ENCODE assay signal across 31 cellular contexts in the genomic region with DNA sequence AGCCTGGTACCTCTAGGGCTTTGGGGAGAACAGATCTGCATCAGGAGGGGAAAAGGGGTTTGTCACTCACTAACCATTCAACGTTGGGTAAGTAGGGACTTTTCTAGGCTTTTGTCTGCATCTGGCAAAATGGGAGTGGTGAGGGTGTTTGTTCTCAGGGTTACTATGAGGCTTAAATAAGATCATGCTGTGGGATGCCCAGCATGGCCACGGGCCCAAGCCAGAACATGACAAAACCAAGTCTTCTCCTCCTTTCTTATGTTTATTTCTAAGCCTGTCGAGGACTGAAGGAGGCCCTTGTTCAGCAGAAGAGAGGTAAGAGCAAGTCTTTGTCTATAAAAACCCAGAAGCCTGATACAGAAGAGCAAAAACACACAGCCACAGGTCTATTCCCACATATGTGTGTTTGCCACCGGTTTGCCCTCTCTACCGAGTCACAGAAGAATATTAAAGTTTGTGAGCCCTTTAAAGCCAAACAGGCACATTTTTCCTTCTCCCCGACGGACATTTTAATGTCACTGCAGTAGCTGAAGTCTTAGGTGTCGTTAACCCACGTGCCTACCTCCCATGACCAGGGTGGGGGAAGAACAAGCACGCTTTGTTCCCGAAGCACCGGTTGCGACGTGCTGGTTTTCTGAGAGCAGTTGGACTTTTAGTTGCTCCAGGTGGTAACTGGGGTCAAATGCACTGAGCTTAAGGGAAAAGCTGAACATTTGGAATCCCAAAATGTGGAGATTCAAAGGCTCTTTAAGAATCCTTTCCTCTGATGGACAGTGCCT.
DNase-seq lines count a peak whose midpoint lies in the region; ATAC-seq and TF ChIP-seq lines count a peak whose summit lies in the region.
"Had no signal": no experiment of that assay in that cellular context is flagged by ENCODE, and none has a peak within 500 bp of the region (broad histone marks: within the 10 kb centered on the region; RNA-seq: fewer than 3 reads in every experiment).

No MANE protein-coding gene starts in this region.

- H3K4me1 ChIP-seq in BLaER1, result peaks cover 64% of the 10 kb centered on the region
- H3K4me1 ChIP-seq in HUES6 (ENCODE audit: control insufficient read depth, insufficient read depth, low read length), result peaks cover 73% of the 10 kb centered on the region
- peaks cover 74% of the 10 kb centered on the region for H3K4me1 ChIP-seq in iPS-20b (ENCODE audit: insufficient read depth, low read length)

- H3K4me3 ChIP-seq in BLaER1 (no peak overlapping the region), HUES6 (ENCODE audit: low read depth, low read length) (peak overlapping the region; percentile 25; the same call in 1 of the 2 replicates), iPS-20b (ENCODE audit: low read length) (peak overlapping the region; percentile 27)
- H3K4me3 ChIP-seq: A549, gastroesophageal sphincter, uterus had no signal

- no peak for TF ChIP-seq CTCF in brain (conservative IDR thresholded peaks at IDR 0.05)

- no peaks in the 10 kb centered on the region for H4K20me1 ChIP-seq in BLaER1

- H3K27ac Mint-ChIP-seq in brain, result peak overlapping the region in 3 of 5 experiments; percentile 49 to 70 (median 68)
- H3K27ac Mint-ChIP-seq: activated CD8-positive, alpha-beta memory T cell treated with anti-CD3 and anti-CD28 coated beads, Interleukin-2, amount 10 ng/mL, durations not matched to agents 7 days and 5 days; CD8-positive, alpha-beta T cell; mesothelial cell of epicardium; progenitor cell of endocrine pancreas; T-helper 1 cell treated with Interleukin-12 subunit alpha and Interleukin-12 subunit beta and Interleukin-4 antibody, amounts not matched to agents 30 μg/mL and 1 μg/mL, for 36 hours had no signal

- no peak overlapping the region for H3K27ac ChIP-seq in BLaER1
- no peak overlapping the region for H3K27ac ChIP-seq in HUES6 (ENCODE audit: low read depth, low read length)
- peak overlapping the region; percentile 50 for H3K27ac ChIP-seq in iPS-20b (ENCODE audit: low read length)
- H3K27ac ChIP-seq: A549, gastroesophageal sphincter, uterus had no signal

- ATAC-seq in HG03469 (IDR thresholded peaks at IDR 0.05; ENCODE audit: unreplicated experiment) (no peak), HG03457 (IDR thresholded peaks at IDR 0.05; ENCODE audit: unreplicated experiment) (no peak)
- ATAC-seq: A549; activated CD4-positive, CD25-positive, alpha-beta regulatory T cell treated with anti-CD3 and anti-CD28 coated beads, Interleukin-2, amount 50 U/mL, for 24 hours; activated CD8-positive, alpha-beta memory T cell treated with anti-CD3 and anti-CD28 coated beads, Interleukin-2, amount 10 ng/mL, durations not matched to agents 7 days and 5 days; CD8-positive, alpha-beta T cell; gastroesophageal sphincter; left ventricle myocardium superior; sciatic nerve; SK-N-SH treated with all-trans-retinoic acid at 6 μM for 48 hours; stimulated activated naive CD8-positive, alpha-beta T cell treated with anti-CD3 and anti-CD28 coated beads, Interleukin-15, amount 100 ng/mL, for 72 hours had no signal

- no peaks in the 10 kb centered on the region for H3K36me3 Mint-ChIP-seq in brain
- H3K36me3 Mint-ChIP-seq: activated CD8-positive, alpha-beta memory T cell treated with anti-CD3 and anti-CD28 coated beads, Interleukin-2, amount 10 ng/mL, durations not matched to agents 7 days and 5 days; CD8-positive, alpha-beta T cell; mesothelial cell of epicardium; naive B cell had no signal

- peaks cover 12% of the 10 kb centered on the region for H3K27me3 Mint-ChIP-seq in brain

- H3K36me3 ChIP-seq in BLaER1, result no peaks in the 10 kb centered on the region
- H3K36me3 ChIP-seq in HUES6 (ENCODE audit: control insufficient read depth, insufficient read depth, low read length), result no peaks in the 10 kb centered on the region
- no peaks in the 10 kb centered on the region for H3K36me3 ChIP-seq in iPS-20b (ENCODE audit: insufficient read depth, low read depth, low read length)
- H3K36me3 ChIP-seq: gastroesophageal sphincter, uterus had no signal

- no peaks in the 10 kb centered on the region for H3K9me3 Mint-ChIP-seq in brain
- H3K9me3 Mint-ChIP-seq: CD8-positive, alpha-beta T cell; mesothelial cell of epicardium; stimulated activated naive CD8-positive, alpha-beta T cell treated with anti-CD3 and anti-CD28 coated beads, Interleukin-15, amount 100 ng/mL, for 72 hours; T-helper 1 cell treated with Interleukin-12 subunit alpha and Interleukin-12 subunit beta and Interleukin-4 antibody, amounts not matched to agents 30 μg/mL and 1 μg/mL, for 36 hours had no signal

- H3K27me3 ChIP-seq in BLaER1 (no peaks in the 10 kb centered on the region), HUES6 (ENCODE audit: control insufficient read depth, insufficient read depth, low read length) (peaks cover 48% of the 10 kb centered on the region), iPS-20b (ENCODE audit: insufficient read depth, low read length) (peaks cover 66% of the 10 kb centered on the region)
- H3K27me3 ChIP-seq: uterus had no signal

- peak overlapping the region; percentile 74 for H3K4me2 ChIP-seq in BLaER1
- H3K4me2 ChIP-seq: A549 had no signal

- H3K9me3 ChIP-seq in BLaER1 (no peaks in the 10 kb centered on the region), HUES6 (ENCODE audit: control insufficient read depth, insufficient read depth, low read depth, low read length) (no peaks in the 10 kb centered on the region), iPS-20b (ENCODE audit: insufficient read depth, low read depth, low read length) (no peaks in the 10 kb centered on the region)
- H3K9me3 ChIP-seq: A549, gastroesophageal sphincter, uterus had no signal

- H3K4me1 Mint-ChIP-seq in brain, result peaks cover 86% of the 10 kb centered on the region
- H3K4me1 Mint-ChIP-seq: naive B cell had no signal

- no peak overlapping the region for H3K4me3 Mint-ChIP-seq in brain
- H3K4me3 Mint-ChIP-seq: activated CD8-positive, alpha-beta memory T cell treated with anti-CD3 and anti-CD28 coated beads, Interleukin-2, amount 10 ng/mL, durations not matched to agents 7 days and 5 days; CD8-positive, alpha-beta T cell; mesothelial cell of epicardium; naive B cell; stimulated activated naive CD8-positive, alpha-beta T cell treated with anti-CD3 and anti-CD28 coated beads, Interleukin-15, amount 100 ng/mL, for 72 hours; T-helper 1 cell treated with Interleukin-12 subunit alpha and Interleukin-12 subunit beta and Interleukin-4 antibody, amounts not matched to agents 30 μg/mL and 1 μg/mL, for 36 hours had no signal

- H3K9ac ChIP-seq in BLaER1 (no peak overlapping the region), HUES6 (ENCODE audit: low read length) (peak overlapping the region; percentile 50), iPS-20b (ENCODE audit: low read depth, low read length) (peak overlapping the region; percentile 67)

- DNase-seq in A172 (ENCODE audit: low spot score) (no peak), NCI-H2171 treated with DMSO at 0.1 percent for 48 hours (lab: John Stamatoyannopoulos, UW) (no peak)
- DNase-seq: activated CD4-positive, alpha-beta T cell treated with anti-CD3 and anti-CD28 coated beads, Interleukin-2, amount 50 U/mL, for 4 hours; activated CD8-positive, alpha-beta memory T cell treated with anti-CD3 and anti-CD28 coated beads, Interleukin-2, amount 10 ng/mL, durations not matched to agents 7 days and 5 days; activated T-cell treated with anti-CD3 and anti-CD28 coated beads, Interleukin-2, amount 50 U/mL, for 48 hours; CD8-positive, alpha-beta T cell; central memory CD4-positive, alpha-beta T cell; dermis blood vessel endothelial cell; HCEC 1CT; left ventricle myocardium superior; naive B cell; NCI-H1048; NCI-H1694 treated with DMSO at 0.1 percent for 48 hours; NCI-H510A treated with DMSO at 0.1 percent for 48 hours; nucleus accumbens; stimulated activated naive CD8-positive, alpha-beta T cell treated with anti-CD3 and anti-CD28 coated beads, Interleukin-15, amount 100 ng/mL, for 72 hours; uterus had no signal
